ENCODE assay signal across 8 cellular contexts in the genomic region with DNA sequence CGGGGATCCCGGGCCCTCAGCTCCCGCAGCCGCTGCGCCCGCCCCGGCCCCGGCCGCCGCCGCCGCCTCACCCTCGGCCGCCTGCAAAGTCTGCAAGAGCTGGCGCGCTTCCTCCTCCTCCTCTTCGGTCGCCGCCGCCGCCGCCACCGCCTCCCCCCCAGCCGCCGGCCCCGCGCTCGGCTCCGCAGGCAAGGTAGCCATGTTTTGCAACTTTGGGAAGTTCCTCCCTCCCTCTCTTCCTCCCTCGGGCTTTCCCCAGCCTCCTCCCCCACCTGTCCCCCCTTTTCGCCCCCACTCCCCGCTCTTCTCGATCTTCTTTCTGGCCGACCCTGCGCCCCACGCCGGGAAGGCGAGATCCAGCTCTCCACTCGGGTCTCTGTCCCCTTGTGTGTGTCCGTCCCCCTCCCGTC. TPM values are rescaled to one million over a fixed set of nuclear protein-coding genes. Genes with fewer than 3 reads are reported as not detected.
DNase-seq lines count a peak whose midpoint lies in the region; ATAC-seq and TF ChIP-seq lines count a peak whose summit lies in the region.

No MANE protein-coding gene starts in this region.

- ATAC-seq in activated CD4-positive, alpha-beta T cell treated with anti-CD3 and anti-CD28 coated beads for 36 hours: no peak
- peak in 1 of 2 donors; percentile 1 for ATAC-seq in lower lobe of right lung
- ATAC-seq in GM19395 (IDR thresholded peaks at IDR 0.05; ENCODE audit: unreplicated experiment): no peak

- TF ChIP-seq CTCF in lower lobe of right lung (IDR thresholded peaks at IDR 0.05) (no peak), tibial nerve (IDR thresholded peaks at IDR 0.05) (no peak)

- peaks cover 10% of the 10 kb centered on the region for H3K36me3 ChIP-seq in lower lobe of right lung
- peaks cover 0 to 27% (median 0%) of the 10 kb centered on the region in 3 donors for H3K36me3 ChIP-seq in tibial nerve

- no peak for TF ChIP-seq POLR2A in tibial nerve (IDR thresholded peaks at IDR 0.05)

- H3K27ac ChIP-seq in lower lobe of right lung (peak overlapping the region; percentile 89), tibial nerve (peak overlapping the region; percentile 91 to 99 (median 96))

- CTCF ChIA-PET in activated CD4-positive, alpha-beta T cell treated with anti-CD3 and anti-CD28 coated beads for 36 hours (lab: Charles Lee): interaction anchor here (0.9 to 7.5 kb wide), 11 partner anchors 11 to 134 kb away, joined by 3 to 126 read pairs (median 8); partner anchors contain the start of genes DMWD, FBXO46, MYPOP and QPCTL

- peaks cover 10% of the 10 kb centered on the region for H3K4me1 Mint-ChIP-seq in activated CD4-positive, alpha-beta T cell treated with anti-CD3 and anti-CD28 coated beads for 36 hours

- peaks cover 43% of the 10 kb centered on the region for H3K4me1 ChIP-seq in lower lobe of right lung
- H3K4me1 ChIP-seq in tibial nerve: peaks cover 0 to 52% (median 38%) of the 10 kb centered on the region in 4 donors

- peak; percentile 71 for DNase-seq in activated CD4-positive, alpha-beta T cell treated with anti-CD3 and anti-CD28 coated beads for 36 hours
- DNase-seq in activated CD4-positive, alpha-beta T cell treated with anti-CD3 and anti-CD28 coated beads for 1 hour: no peak
- DNase-seq in T follicular helper cell (ENCODE audit: low read depth): peak; percentile 18
- peak; percentile 27 for DNase-seq in central memory CD4-positive, alpha-beta T cell
- DNase-seq in lower lobe of right lung: peak; percentile 59
- DNase-seq in tibial nerve (ENCODE audit: low spot score in 2 of 2): no peak
- DNase-seq in iPS-NIHi7 (ENCODE audit: extremely low spot score): no peak

- peak overlapping the region; percentile 78 for H3K4me3 Mint-ChIP-seq in activated CD4-positive, alpha-beta T cell treated with anti-CD3 and anti-CD28 coated beads for 36 hours

- H3K27me3 ChIP-seq in lower lobe of right lung (ENCODE audit: low read depth) (peaks cover 26% of the 10 kb centered on the region), tibial nerve (no peaks in the 10 kb centered on the region)

- POLR2A ChIA-PET in activated CD4-positive, alpha-beta T cell treated with anti-CD3 and anti-CD28 coated beads for 36 hours (lab: Charles Lee): interaction anchor here (0.5 to 2.5 kb wide), 6 partner anchors 10 to 460 kb away, joined by 3 to 11 read pairs (median 5); partner anchors contain the start of genes DMWD and QPCTL

- H3K4me3 ChIP-seq in lower lobe of right lung (peak overlapping the region; percentile 73), tibial nerve (peak overlapping the region; percentile 54 to 91 (median 83))

- WGBS in tibial nerve, 2 donors: 0 to 1% methylated on average over 24 to 27 of the region's 41 CpGs

- H3K9me3 Mint-ChIP-seq in activated CD4-positive, alpha-beta T cell treated with anti-CD3 and anti-CD28 coated beads for 36 hours (ENCODE audit: low read depth): no peaks in the 10 kb centered on the region

- intact Hi-C loops in activated CD4-positive, alpha-beta T cell treated with anti-CD3 and anti-CD28 coated beads for 36 hours (cut with DNase I, micrococcal nuclease): loop anchor here (1.0 to 5.0 kb wide), 10 partner anchors 38 to 362 kb away; partner anchors contain the start of genes CCDC61 (in 1 of the 2), FBXO46 (in 1 of the 2), IRF2BP1 (in 1 of the 2) and MYPOP (in 1 of the 2)
- intact Hi-C loops in lower lobe of right lung (cut with DNase I): no loop called here

- peaks cover 3% of the 10 kb centered on the region for H3K36me3 Mint-ChIP-seq in activated CD4-positive, alpha-beta T cell treated with anti-CD3 and anti-CD28 coated beads for 36 hours (ENCODE audit: low read depth)

- peaks cover 10% of the 10 kb centered on the region for H3K27me3 Mint-ChIP-seq in activated CD4-positive, alpha-beta T cell treated with anti-CD3 and anti-CD28 coated beads for 36 hours

- H3K27ac Mint-ChIP-seq in activated CD4-positive, alpha-beta T cell treated with anti-CD3 and anti-CD28 coated beads for 36 hours: peak overlapping the region; percentile 77

- H3K9me3 ChIP-seq in lower lobe of right lung: no peaks in the 10 kb centered on the region
- H3K9me3 ChIP-seq in tibial nerve: no peaks in the 10 kb centered on the region

- TF ChIP-seq EP300 in tibial nerve (IDR thresholded peaks at IDR 0.05): no peak

RNA-seq across cellular contexts. Expression of gene SIX5, which starts 0.4 kb away (rescaled TPM):
- total RNA-seq in activated CD4-positive, alpha-beta T cell treated with anti-CD3 and anti-CD28 coated beads for 36 hours: 1 to 10 TPM; 2.0 to 2.2 TPM
- total RNA-seq in lower lobe of right lung: 16.8 TPM
- total RNA-seq in tibial nerve: 10 to 100 TPM; 21.0 to 31.0 (median 22.9) TPM

RNA-seq across cellular contexts. Expression of gene DMPK, which starts 13.6 kb away (rescaled TPM):
- 10 to 100 TPM; 15.0 to 19.4 TPM for total RNA-seq in activated CD4-positive, alpha-beta T cell treated with anti-CD3 and anti-CD28 coated beads for 36 hours
- total RNA-seq in lower lobe of right lung (42.6 TPM), tibial nerve (10 to 100 TPM; 59.0 to 87.9 (median 77.4) TPM)

RNA-seq across cellular contexts. Expression of gene DMWD, which starts 24.0 kb away (rescaled TPM):
- total RNA-seq in activated CD4-positive, alpha-beta T cell treated with anti-CD3 and anti-CD28 coated beads for 36 hours: 10 to 100 TPM; 31.1 to 35.1 TPM
- total RNA-seq in lower lobe of right lung (47.4 TPM), tibial nerve (10 to 100 TPM; 28.4 to 75.0 (median 53.8) TPM)

RNA-seq across cellular contexts. Expression of gene MEIOSIN, which starts 35.4 kb away (rescaled TPM):
- total RNA-seq in activated CD4-positive, alpha-beta T cell treated with anti-CD3 and anti-CD28 coated beads for 36 hours: not detected
- total RNA-seq in lower lobe of right lung: not detected
- not detected for total RNA-seq in tibial nerve

RNA-seq across cellular contexts. Expression of gene FBXO46, which starts 38.0 kb away (rescaled TPM):
- total RNA-seq in activated CD4-positive, alpha-beta T cell treated with anti-CD3 and anti-CD28 coated beads for 36 hours: 10 to 100 TPM; 32.3 to 43.3 TPM
- 19.3 TPM for total RNA-seq in lower lobe of right lung
- total RNA-seq in tibial nerve: 10 to 100 TPM in 3 of 4 donors, 1 to 10 TPM in 1; 9.8 to 15.9 (median 13.7) TPM

Comparison
In these comparisons a context has a peak if more than half of its experiments do, and no peak if none do; other contexts are left out.
1. DNase-seq: peak in activated CD4-positive, alpha-beta T cell treated with anti-CD3 and anti-CD28 coated beads for 36 hours (single experiment), T follicular helper cell (single experiment), central memory CD4-positive, alpha-beta T cell (single experiment) and lower lobe of right lung (single experiment); none in activated CD4-positive, alpha-beta T cell treated with anti-CD3 and anti-CD28 coated beads for 1 hour (single experiment), tibial nerve (0 of 2) and iPS-NIHi7 (single experiment).